ENCODE assay signal across 10 cellular contexts in the genomic region with DNA sequence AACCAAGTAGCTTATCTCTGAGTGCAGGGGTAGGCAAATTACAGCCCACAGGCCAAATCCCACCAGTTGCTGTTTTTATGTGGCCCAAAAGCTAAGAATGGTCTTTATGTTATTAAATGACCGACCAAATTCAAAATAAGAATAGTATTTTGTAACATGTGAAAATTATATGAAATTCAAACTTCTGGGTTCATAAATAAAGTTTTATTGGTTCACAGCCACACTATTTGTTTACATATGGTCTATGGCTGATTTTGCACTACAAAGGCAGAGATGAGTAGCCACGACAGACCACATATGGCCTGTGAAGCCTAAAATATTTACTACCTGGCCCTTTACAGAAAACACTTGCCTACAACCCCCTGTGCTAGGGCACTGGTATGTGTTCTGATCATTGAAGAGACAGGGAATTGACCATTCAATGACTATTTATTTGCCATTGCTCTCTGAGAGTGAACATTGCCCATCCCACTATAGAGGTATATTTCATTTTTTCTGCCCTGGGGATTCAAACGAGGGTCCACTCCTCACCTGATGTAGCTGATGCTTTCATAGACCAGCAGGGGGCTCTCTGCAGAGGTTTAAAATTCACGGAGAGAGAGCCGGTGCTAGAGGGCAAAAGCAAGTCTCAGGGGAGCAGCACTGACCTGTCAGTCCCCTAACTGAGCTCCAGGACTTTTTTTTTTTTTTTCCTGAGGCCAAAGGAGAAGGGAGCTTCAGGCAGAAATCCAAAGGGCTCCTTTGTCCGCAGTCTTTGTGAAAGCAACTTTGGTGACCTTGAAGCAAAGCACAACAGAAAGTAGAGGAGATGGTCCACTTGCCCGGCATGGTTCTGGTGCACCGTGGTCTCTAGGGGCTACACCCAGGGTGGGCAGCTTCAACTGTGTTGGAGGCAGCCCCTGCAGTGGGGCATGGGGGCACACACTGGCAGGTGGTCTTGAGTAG. TPM values are rescaled to one million over a fixed set of nuclear protein-coding genes. Genes with fewer than 3 reads are reported as not detected.
DNase-seq lines count a peak whose midpoint lies in the region; ATAC-seq, FAIRE-seq and TF ChIP-seq lines count a peak whose summit lies in the region.
"Had no signal": no experiment of that assay in that cellular context is flagged by ENCODE, and none has a peak within 500 bp of the region (broad histone marks: within the 10 kb centered on the region; RNA-seq: fewer than 3 reads in every experiment).

No MANE protein-coding gene starts in this region.

- TF ChIP-seq EP300 in Ishikawa (IDR thresholded peaks at IDR 0.05; ENCODE audit: borderline replicate concordance): no peak

- DNase-seq in DMS79 (lab: John Stamatoyannopoulos, UW) (peak; percentile 26), RCC 7860 (ENCODE audit: low spot score) (peak; percentile 16), iPS-NIHi11 (ENCODE audit: low spot score) (peak; percentile 82)
- DNase-seq in activated naive CD4-positive, alpha-beta T cell treated with anti-CD3 and anti-CD28 coated beads, Interleukin-2, amount 50 U/mL, for 72 hours (ENCODE audit: low spot score in 2 of 2): peak in 1 of 2 donors; percentile 35
- peak; percentile 10 for DNase-seq in stimulated activated CD8-positive, alpha-beta memory T cell treated with anti-CD3 and anti-CD28 coated beads, Interleukin-4, amount 100 ng/mL, for 24 hours (ENCODE audit: low read depth)

- no peaks in the 10 kb centered on the region for H3K36me3 Mint-ChIP-seq in activated naive CD4-positive, alpha-beta T cell treated with anti-CD3 and anti-CD28 coated beads, Interleukin-2, amount 50 U/mL, for 72 hours

- peak; percentile 62 to 64 for ATAC-seq in activated naive CD4-positive, alpha-beta T cell treated with anti-CD3 and anti-CD28 coated beads, Interleukin-2, amount 50 U/mL, for 72 hours
- ATAC-seq in GM18502 (IDR thresholded peaks at IDR 0.05; ENCODE audit: poor library complexity, unreplicated experiment) (no peak), HG02884 (IDR thresholded peaks at IDR 0.05; ENCODE audit: unreplicated experiment) (no peak)

- H3K27ac Mint-ChIP-seq in activated naive CD4-positive, alpha-beta T cell treated with anti-CD3 and anti-CD28 coated beads, Interleukin-2, amount 50 U/mL, for 72 hours: no peak overlapping the region

- TF ChIP-seq RAD21 in Ishikawa (IDR thresholded peaks at IDR 0.05; ENCODE audit: low read depth): peak; percentile 52

- H3K9me3 Mint-ChIP-seq in activated naive CD4-positive, alpha-beta T cell treated with anti-CD3 and anti-CD28 coated beads, Interleukin-2, amount 50 U/mL, for 72 hours: no peaks in the 10 kb centered on the region

- no peak for FAIRE-seq in RCC 7860 (lab: Jason Lieb, UNC)
- FAIRE-seq: TTC549 had no signal

TF ChIP-seq in Ishikawa, 13 proteins besides CTCF, POLR2A, EP300 and RAD21:
- TF ChIP-seq, protein P1, sequence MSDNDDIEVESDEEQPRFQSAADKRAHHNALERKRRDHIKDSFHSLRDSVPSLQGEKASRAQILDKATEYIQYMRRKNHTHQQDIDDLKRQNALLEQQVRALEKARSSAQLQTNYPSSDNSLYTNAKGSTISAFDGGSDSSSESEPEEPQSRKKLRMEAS (IDR thresholded peaks at IDR 0.05): no peak
- TF ChIP-seq TAF1 (IDR thresholded peaks at IDR 0.05; ENCODE audit: low read depth) (no peak), NFIC (IDR thresholded peaks at IDR 0.05) (no peak), FOXM1 (IDR thresholded peaks at IDR 0.05; ENCODE audit: borderline replicate concordance, low read depth) (no peak), TEAD4 (IDR thresholded peaks at IDR 0.05) (no peak), CEBPB (IDR thresholded peaks at IDR 0.05) (no peak)
- TF ChIP-seq, protein P2, sequence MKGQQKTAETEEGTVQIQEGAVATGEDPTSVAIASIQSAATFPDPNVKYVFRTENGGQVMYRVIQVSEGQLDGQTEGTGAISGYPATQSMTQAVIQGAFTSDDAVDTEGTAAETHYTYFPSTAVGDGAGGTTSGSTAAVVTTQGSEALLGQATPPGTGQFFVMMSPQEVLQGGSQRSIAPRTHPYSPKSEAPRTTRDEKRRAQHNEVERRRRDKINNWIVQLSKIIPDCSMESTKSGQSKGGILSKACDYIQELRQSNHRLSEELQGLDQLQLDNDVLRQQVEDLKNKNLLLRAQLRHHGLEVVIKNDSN (IDR thresholded peaks at IDR 0.05): no peak

RNA-seq across cellular contexts. Expression of a gene that starts 7.3 kb away (rescaled TPM):
- 10 to 100 TPM; 70.3 to 75.7 TPM for total RNA-seq in activated naive CD4-positive, alpha-beta T cell treated with anti-CD3 and anti-CD28 coated beads, Interleukin-2, amount 50 U/mL, for 72 hours

RNA-seq across cellular contexts. Expression of a gene that starts 31.7 kb away (rescaled TPM):
- total RNA-seq in activated naive CD4-positive, alpha-beta T cell treated with anti-CD3 and anti-CD28 coated beads, Interleukin-2, amount 50 U/mL, for 72 hours: not detected
- total RNA-seq: skeletal muscle tissue had no signal

RNA-seq across cellular contexts. Expression of a gene that starts 46.3 kb away (rescaled TPM):
- not detected for total RNA-seq in activated naive CD4-positive, alpha-beta T cell treated with anti-CD3 and anti-CD28 coated beads, Interleukin-2, amount 50 U/mL, for 72 hours

RNA-seq across cellular contexts. Expression of a gene that starts 48.9 kb away (rescaled TPM):
- 10 to 100 TPM; 22.1 to 29.5 TPM for total RNA-seq in activated naive CD4-positive, alpha-beta T cell treated with anti-CD3 and anti-CD28 coated beads, Interleukin-2, amount 50 U/mL, for 72 hours

Comparison
In these comparisons a context has a peak if more than half of its experiments do, and no peak if none do; other contexts are left out.
1. ATAC-seq: peak in activated naive CD4-positive, alpha-beta T cell treated with anti-CD3 and anti-CD28 coated beads, Interleukin-2, amount 50 U/mL, for 72 hours (2 of 2); none in GM18502 (single experiment) and HG02884 (single experiment).